In genomic region chr5:110726249-110727024, GRCh38 we compare ENCODE assay signal across 8 cellular contexts. TPM values are rescaled to one million over a fixed set of nuclear protein-coding genes. Genes with fewer than 3 reads are reported as not detected.
DNase-seq lines count a peak whose midpoint lies in the region; ATAC-seq, FAIRE-seq and TF ChIP-seq lines count a peak whose summit lies in the region.

TMEM232 (minus strand) TSS chr5:110726671; CDS start chr5:110667352, 59,319 bp downstream.

- H3K36me3 Mint-ChIP-seq in activated CD4-positive, alpha-beta T cell treated with anti-CD3 and anti-CD28 coated beads, Interleukin-2, amount 10 ng/mL, durations not matched to agents 24 days and 14 days (ENCODE audit: low read depth), result no peaks in the 10 kb centered on the region

- peak; percentile 62 for FAIRE-seq in kidney (lab: Jason Lieb, UNC)

- peak within 1 kb of the TSS; percentile 74 for H3K27ac Mint-ChIP-seq in activated CD4-positive, alpha-beta T cell treated with anti-CD3 and anti-CD28 coated beads, Interleukin-2, amount 10 ng/mL, durations not matched to agents 24 days and 14 days

- H3K4me3 ChIP-seq in kidney (ENCODE audit: low read length in 2 of 2), result peak within 1 kb of the TSS; percentile 51 to 93

- H3K27me3 Mint-ChIP-seq in activated CD4-positive, alpha-beta T cell treated with anti-CD3 and anti-CD28 coated beads, Interleukin-2, amount 10 ng/mL, durations not matched to agents 24 days and 14 days, result no peaks in the 10 kb centered on the region

- H3K9ac ChIP-seq in kidney (ENCODE audit: low read length in 2 of 2), result no peak within 1 kb of the TSS

- ATAC-seq in HG02840 (IDR thresholded peaks at IDR 0.05; ENCODE audit: low FRiP score, unreplicated experiment), result peak; percentile 100

- H3K4me3 Mint-ChIP-seq in activated CD4-positive, alpha-beta T cell treated with anti-CD3 and anti-CD28 coated beads, Interleukin-2, amount 10 ng/mL, durations not matched to agents 24 days and 14 days, result peak within 1 kb of the TSS; percentile 86

- peaks cover 6% of the 10 kb centered on the region for H3K4me1 Mint-ChIP-seq in activated CD4-positive, alpha-beta T cell treated with anti-CD3 and anti-CD28 coated beads, Interleukin-2, amount 10 ng/mL, durations not matched to agents 24 days and 14 days

- no peaks in the 10 kb centered on the region for H3K36me3 ChIP-seq in kidney (ENCODE audit: control insufficient read depth in 1 of 2, insufficient read depth in 2 of 2, low read length in 2 of 2)

- no peaks in the 10 kb centered on the region for H3K4me1 ChIP-seq in kidney (ENCODE audit: control insufficient read depth in 1 of 2, insufficient read depth in 1 of 2, low read depth in 1 of 2, low read length in 2 of 2)

- no peaks in the 10 kb centered on the region for H3K9me3 Mint-ChIP-seq in activated CD4-positive, alpha-beta T cell treated with anti-CD3 and anti-CD28 coated beads, Interleukin-2, amount 10 ng/mL, durations not matched to agents 24 days and 14 days

- TF ChIP-seq CTCF in GM10266 (IDR thresholded peaks at IDR 0.05; ENCODE audit: control insufficient read depth, insufficient read depth, low read depth, missing control alignments), result no peak
- TF ChIP-seq CTCF in kidney (IDR thresholded peaks at IDR 0.05; ENCODE audit: borderline replicate concordance, extremely low read depth, insufficient read depth), result no peak

- intact Hi-C loops in activated CD4-positive, alpha-beta T cell treated with anti-CD3 and anti-CD28 coated beads, Interleukin-2, amount 10 ng/mL, durations not matched to agents 24 days and 14 days (cut with micrococcal nuclease), result loop anchor here (1.0 to 10.0 kb wide), 3 partner anchors 12 to 1978 kb away; no protein-coding TSS in a partner anchor
- intact Hi-C loops in kidney (cut with DNase I), result no loop called here

- peak; percentile 42 for DNase-seq in GM10266 (ENCODE audit: extremely low spot score)
- DNase-seq in NCI-H2107 (lab: John Stamatoyannopoulos, UW), result peak; percentile 38
- DNase-seq in activated CD4-positive, alpha-beta T cell treated with anti-CD3 and anti-CD28 coated beads, Interleukin-2, amount 10 ng/mL, durations not matched to agents 24 days and 14 days, result peak; percentile 90
- DNase-seq in kidney, result peak; percentile 75
- peak; percentile 37 to 39 for DNase-seq in stimulated activated CD4-positive, alpha-beta T cell treated with anti-CD3 and anti-CD28 coated beads, Interleukin-15, amount 100 ng/mL, for 1 hour (ENCODE audit: low read depth in 1 of 2, low spot score in 1 of 2)
- no peak for DNase-seq in T1000 (lab: John Stamatoyannopoulos, UW)

- no peaks in the 10 kb centered on the region for H3K9me3 ChIP-seq in kidney (ENCODE audit: control insufficient read depth in 1 of 2, low read length in 2 of 2)

- peak within 1 kb of the TSS; percentile 48 for H3K27ac ChIP-seq in cingulate gyrus (ENCODE audit: low read depth, low read length)
- H3K27ac ChIP-seq in kidney (ENCODE audit: low read depth in 2 of 2, low read length in 2 of 2), result no peak within 1 kb of the TSS

RNA-seq across cellular contexts. Expression of gene TMEM232, which starts in this region (rescaled TPM):
- total RNA-seq in activated CD4-positive, alpha-beta T cell treated with anti-CD3 and anti-CD28 coated beads, Interleukin-2, amount 10 ng/mL, durations not matched to agents 24 days and 14 days, result 1.6 TPM in 2 replicates
- 11.3 TPM for total RNA-seq in kidney
- 4.8 TPM for polyA plus RNA-seq in kidney (ENCODE audit: insufficient read depth, low read depth, low replicate concordance)
